ENCODE assay signal across 8 cellular contexts in genomic region chr9:84315278-84315877, GRCh38.
DNase-seq lines count a peak whose midpoint lies in the region; ATAC-seq and TF ChIP-seq lines count a peak whose summit lies in the region.

No MANE protein-coding gene starts in this region.

- no peaks in the 10 kb centered on the region for H3K27me3 ChIP-seq in brain microvascular endothelial cell (replicated peaks)

- H3K27ac ChIP-seq in brain microvascular endothelial cell = no peak overlapping the region

- in situ Hi-C loops in brain microvascular endothelial cell (cut with HindIII; ENCODE audit: low pct_ligation_motif_present, low sequenced_read_pairs) = no loop called here

- no peaks in the 10 kb centered on the region for H3K36me3 ChIP-seq in brain microvascular endothelial cell (replicated peaks)

- DNase-seq in Ammon's horn (ENCODE audit: low spot score) = peak; percentile 71
- DNase-seq in NCI-H1092 (lab: John Stamatoyannopoulos, UW) = peak; percentile 52
- peak; percentile 24 for DNase-seq in T1000 (lab: John Stamatoyannopoulos, UW)
- peak; percentile 57 for DNase-seq in brain microvascular endothelial cell
- peak; percentile 62 for DNase-seq in iris pigment epithelial cell (ENCODE audit: low read depth)
- DNase-seq in stimulated activated CD4-positive, alpha-beta T cell treated with anti-CD3 and anti-CD28 coated beads, Interleukin-1b, Interleukin-23, amount 100 ng/mL, for 1 hour (ENCODE audit: low read depth in 2 of 2) = peak; percentile 7 to 23

- H3K4me3 ChIP-seq in brain microvascular endothelial cell (ENCODE audit: low read depth, low read length) = no peak overlapping the region

- TF ChIP-seq CTCF in brain microvascular endothelial cell (IDR thresholded peaks at IDR 0.05; ENCODE audit: low read depth, low read length, missing control alignments) = peak; percentile 85

- ATAC-seq in GM19372 (IDR thresholded peaks at IDR 0.05; ENCODE audit: low read depth, unreplicated experiment) (peak; percentile 58), GM21619 (IDR thresholded peaks at IDR 0.05; ENCODE audit: unreplicated experiment) (no peak)

Comparison
In these comparisons a context has a peak if more than half of its experiments do, and no peak if none do; other contexts are left out.
1. DNase-seq: peak in every context shown above with its lines; median percentile 71 in Ammon's horn; 62 in iris pigment epithelial cell; 57 in brain microvascular endothelial cell; 52 in NCI-H1092; 24 in T1000; 15 in stimulated activated CD4-positive, alpha-beta T cell treated with anti-CD3 and anti-CD28 coated beads, Interleukin-1b, Interleukin-23, amount 100 ng/mL, for 1 hour.